21 cellular contexts compared by ENCODE assay signal in the genomic region with DNA sequence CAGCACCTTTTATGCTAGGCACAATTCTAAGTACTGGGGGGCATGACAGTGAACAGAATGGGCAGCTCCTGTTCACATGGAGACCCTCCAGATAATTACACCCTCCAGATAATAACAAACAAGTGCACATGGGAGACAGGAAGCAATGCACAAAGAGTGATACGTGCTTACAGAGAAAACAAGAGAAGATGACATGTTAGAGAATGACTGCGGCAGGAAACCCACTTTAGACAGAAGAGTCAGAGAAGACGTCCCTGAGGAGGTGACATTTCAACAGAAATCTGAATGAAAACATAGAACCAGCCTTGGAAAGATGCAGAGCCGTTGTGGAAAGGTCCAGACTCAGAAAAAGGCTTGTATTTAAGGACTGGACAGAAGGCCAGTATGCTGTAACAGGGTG. TPM values are rescaled to one million over a fixed set of nuclear protein-coding genes. Genes with fewer than 3 reads are reported as not detected.
A peak's percentile ranks its signal among the peaks of the same experiment; 100 is the strongest.
DNase-seq lines count a peak whose midpoint lies in the region; ATAC-seq and TF ChIP-seq lines count a peak whose summit lies in the region.
"Had no signal": no experiment of that assay in that cellular context is flagged by ENCODE, and none has a peak within 500 bp of the region (broad histone marks: within the 10 kb centered on the region; RNA-seq: fewer than 3 reads in every experiment).

No MANE protein-coding gene starts in this region.

- H3K4me3 Mint-ChIP-seq in activated CD4-positive, alpha-beta T cell treated with anti-CD3 and anti-CD28 coated beads for 36 hours = no peak overlapping the region
- H3K4me3 Mint-ChIP-seq: activated T-helper 17 cell treated with anti-CD3 and anti-CD28 coated beads, Interleukin-2, amount 50 U/mL, for 72 hours; neural crest cell; T-helper 1 cell treated with Interleukin-12 subunit alpha and Interleukin-12 subunit beta and Interleukin-4 antibody, amounts not matched to agents 30 μg/mL and 1 μg/mL, for 36 hours had no signal

- peak overlapping the region; percentile 62 for H3K4me2 ChIP-seq in osteoblast (ENCODE audit: insufficient read depth, low read length)

- no peak for DNase-seq in activated CD4-positive, alpha-beta T cell treated with anti-CD3 and anti-CD28 coated beads for 36 hours
- DNase-seq in activated CD4-positive, alpha-beta T cell treated with anti-CD3 and anti-CD28 coated beads for 48 hours = no peak
- peak; percentile 8 for DNase-seq in NCI-H1436 treated with DMSO at 0.1 percent for 48 hours (lab: John Stamatoyannopoulos, UW)
- DNase-seq in NCI-H774 (lab: John Stamatoyannopoulos, UW) = peak; percentile 85
- peak; percentile 69 for DNase-seq in osteoblast (ENCODE audit: insufficient read length, low spot score, missing footprints)
- DNase-seq in GF-D8 (lab: John Stamatoyannopoulos, UW) = no peak
- DNase-seq: activated CD8-positive, alpha-beta memory T cell treated with anti-CD3 and anti-CD28 coated beads for 24 hours; DMS79 treated with DMSO at 0.1 percent for 48 hours; SHP77 treated with DMSO at 0.1 percent for 48 hours; thyroid gland; WERI-Rb-1 had no signal

- ATAC-seq in activated CD4-positive, alpha-beta T cell treated with anti-CD3 and anti-CD28 coated beads for 36 hours = peak; percentile 61
- no peak for ATAC-seq in HG02970 (IDR thresholded peaks at IDR 0.05; ENCODE audit: low FRiP score, unreplicated experiment)
- no peak for ATAC-seq in HG03025 (IDR thresholded peaks at IDR 0.05; ENCODE audit: low FRiP score, unreplicated experiment)
- ATAC-seq: activated T-helper 17 cell treated with anti-CD3 and anti-CD28 coated beads, Interleukin-2, amount 50 U/mL, for 72 hours; left lobe of liver had no signal

- no peaks in the 10 kb centered on the region for H3K36me3 ChIP-seq in osteoblast (ENCODE audit: insufficient read depth, low read length)
- H3K36me3 ChIP-seq: cardiac muscle cell, thyroid gland, WERI-Rb-1 had no signal

- H3K4me1 ChIP-seq in osteoblast (ENCODE audit: insufficient read depth, low read length) = peaks cover 21% of the 10 kb centered on the region
- H3K4me1 ChIP-seq: thyroid gland had no signal

- no peaks in the 10 kb centered on the region for H3K27me3 ChIP-seq in osteoblast (ENCODE audit: insufficient read depth, low read length)
- H3K27me3 ChIP-seq: cardiac muscle cell, thyroid gland had no signal

- no peaks in the 10 kb centered on the region for H3K4me1 Mint-ChIP-seq in activated CD4-positive, alpha-beta T cell treated with anti-CD3 and anti-CD28 coated beads for 36 hours
- H3K4me1 Mint-ChIP-seq: activated T-helper 17 cell treated with anti-CD3 and anti-CD28 coated beads, Interleukin-2, amount 50 U/mL, for 72 hours; neural crest cell had no signal

- intact Hi-C loops in activated CD4-positive, alpha-beta T cell treated with anti-CD3 and anti-CD28 coated beads for 36 hours (cut with DNase I, micrococcal nuclease) = no loop called here

- no peak for TF ChIP-seq CTCF in osteoblast (IDR thresholded peaks at IDR 0.05; ENCODE audit: extremely low read depth, low read depth, low read length)

- no peak overlapping the region for H3K4me3 ChIP-seq in osteoblast (ENCODE audit: insufficient read depth, low read length)
- H3K4me3 ChIP-seq: cardiac muscle cell, thyroid gland had no signal

- CTCF ChIA-PET in activated CD4-positive, alpha-beta T cell treated with anti-CD3 and anti-CD28 coated beads for 36 hours (lab: Charles Lee) = no interaction called here

- no peaks in the 10 kb centered on the region for H3K9me3 Mint-ChIP-seq in activated CD4-positive, alpha-beta T cell treated with anti-CD3 and anti-CD28 coated beads for 36 hours (ENCODE audit: low read depth)
- H3K9me3 Mint-ChIP-seq: activated T-helper 17 cell treated with anti-CD3 and anti-CD28 coated beads, Interleukin-2, amount 50 U/mL, for 72 hours; neural crest cell; T-helper 1 cell treated with Interleukin-12 subunit alpha and Interleukin-12 subunit beta and Interleukin-4 antibody, amounts not matched to agents 30 μg/mL and 1 μg/mL, for 36 hours had no signal

- H3K79me2 ChIP-seq in osteoblast (ENCODE audit: insufficient read depth, low read length) = no peaks in the 10 kb centered on the region

- no peak overlapping the region for H2AFZ ChIP-seq in osteoblast (ENCODE audit: low read length)

- H3K27me3 Mint-ChIP-seq in activated CD4-positive, alpha-beta T cell treated with anti-CD3 and anti-CD28 coated beads for 36 hours = no peaks in the 10 kb centered on the region
- H3K27me3 Mint-ChIP-seq: activated T-helper 17 cell treated with anti-CD3 and anti-CD28 coated beads, Interleukin-2, amount 50 U/mL, for 72 hours had no signal

- no peaks in the 10 kb centered on the region for H3K36me3 Mint-ChIP-seq in activated CD4-positive, alpha-beta T cell treated with anti-CD3 and anti-CD28 coated beads for 36 hours (ENCODE audit: low read depth)

- POLR2A ChIA-PET in activated CD4-positive, alpha-beta T cell treated with anti-CD3 and anti-CD28 coated beads for 36 hours (lab: Charles Lee) = no interaction called here

- H4K20me1 ChIP-seq in osteoblast (ENCODE audit: insufficient read depth, low read length) = peaks cover 25% of the 10 kb centered on the region

- H3K9me3 ChIP-seq in osteoblast (ENCODE audit: low read depth, low read length) = no peaks in the 10 kb centered on the region
- H3K9me3 ChIP-seq: thyroid gland had no signal

- H3K27ac ChIP-seq in osteoblast (ENCODE audit: low read depth, low read length) = peak overlapping the region; percentile 45
- H3K27ac ChIP-seq: C4-2B, cardiac muscle cell, thyroid gland, WERI-Rb-1 had no signal

- H3K27ac Mint-ChIP-seq in activated CD4-positive, alpha-beta T cell treated with anti-CD3 and anti-CD28 coated beads for 36 hours = no peak overlapping the region
- H3K27ac Mint-ChIP-seq: activated T-helper 17 cell treated with anti-CD3 and anti-CD28 coated beads, Interleukin-2, amount 50 U/mL, for 72 hours; T-helper 1 cell treated with Interleukin-12 subunit alpha and Interleukin-12 subunit beta and Interleukin-4 antibody, amounts not matched to agents 30 μg/mL and 1 μg/mL, for 36 hours had no signal

RNA-seq across cellular contexts. Expression of a gene that starts 54.7 kb away (rescaled TPM):
- total RNA-seq in activated CD4-positive, alpha-beta T cell treated with anti-CD3 and anti-CD28 coated beads for 36 hours = under 1 TPM; 0.26 to 0.48 TPM
- 0.29 TPM in 1 of 2 replicates, not detected in the other for total RNA-seq in osteoblast
- total RNA-seq: A172, IMR-90 had no signal

Comparison
In these comparisons a context has a peak if more than half of its experiments do, and no peak if none do; other contexts are left out.
1. DNase-seq: peak in NCI-H1436 treated with DMSO at 0.1 percent for 48 hours (single experiment), NCI-H774 (single experiment) and osteoblast (single experiment); none in activated CD4-positive, alpha-beta T cell treated with anti-CD3 and anti-CD28 coated beads for 36 hours (single experiment), activated CD4-positive, alpha-beta T cell treated with anti-CD3 and anti-CD28 coated beads for 48 hours (single experiment) and GF-D8 (single experiment).